1 cellular context compared by ENCODE assay signal in the genomic region with DNA sequence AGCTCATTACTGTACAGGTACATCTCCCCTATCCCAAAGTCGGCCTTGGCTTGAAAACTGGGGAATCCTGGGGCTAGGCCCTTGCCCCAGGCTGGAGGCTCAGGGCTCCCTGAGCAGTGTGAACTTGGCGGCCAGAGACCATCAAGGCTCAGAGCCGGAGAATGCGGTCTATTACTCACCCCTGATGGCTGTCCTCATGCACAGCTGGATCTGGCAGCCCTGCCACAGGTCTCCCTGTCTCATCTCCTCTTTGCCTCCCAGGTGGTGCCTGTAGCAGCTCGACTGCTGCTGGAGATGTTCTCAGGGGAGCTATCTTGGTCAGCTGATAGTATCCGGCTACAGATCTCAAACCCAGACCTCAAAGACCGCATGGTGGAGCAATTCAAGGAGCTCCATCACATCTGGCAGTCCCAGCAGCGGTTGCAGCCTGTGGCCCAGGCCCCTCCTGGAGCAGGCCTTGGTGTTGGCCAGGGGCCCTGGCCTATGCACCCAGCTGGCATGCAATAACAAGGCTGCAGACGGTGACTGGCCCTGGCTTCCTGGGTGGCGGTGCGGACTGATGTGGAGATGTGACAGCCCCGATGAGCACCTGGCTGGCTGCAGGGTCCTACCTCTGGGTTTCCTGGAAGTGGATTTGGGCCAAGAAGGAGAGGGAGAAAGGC.
TF ChIP-seq lines count a peak whose summit lies in the region.

No MANE protein-coding gene starts in this region.

TF ChIP-seq in HCT116, 20 proteins besides CTCF, POLR2A, EP300 and RAD21:
- TF ChIP-seq, protein P1, sequence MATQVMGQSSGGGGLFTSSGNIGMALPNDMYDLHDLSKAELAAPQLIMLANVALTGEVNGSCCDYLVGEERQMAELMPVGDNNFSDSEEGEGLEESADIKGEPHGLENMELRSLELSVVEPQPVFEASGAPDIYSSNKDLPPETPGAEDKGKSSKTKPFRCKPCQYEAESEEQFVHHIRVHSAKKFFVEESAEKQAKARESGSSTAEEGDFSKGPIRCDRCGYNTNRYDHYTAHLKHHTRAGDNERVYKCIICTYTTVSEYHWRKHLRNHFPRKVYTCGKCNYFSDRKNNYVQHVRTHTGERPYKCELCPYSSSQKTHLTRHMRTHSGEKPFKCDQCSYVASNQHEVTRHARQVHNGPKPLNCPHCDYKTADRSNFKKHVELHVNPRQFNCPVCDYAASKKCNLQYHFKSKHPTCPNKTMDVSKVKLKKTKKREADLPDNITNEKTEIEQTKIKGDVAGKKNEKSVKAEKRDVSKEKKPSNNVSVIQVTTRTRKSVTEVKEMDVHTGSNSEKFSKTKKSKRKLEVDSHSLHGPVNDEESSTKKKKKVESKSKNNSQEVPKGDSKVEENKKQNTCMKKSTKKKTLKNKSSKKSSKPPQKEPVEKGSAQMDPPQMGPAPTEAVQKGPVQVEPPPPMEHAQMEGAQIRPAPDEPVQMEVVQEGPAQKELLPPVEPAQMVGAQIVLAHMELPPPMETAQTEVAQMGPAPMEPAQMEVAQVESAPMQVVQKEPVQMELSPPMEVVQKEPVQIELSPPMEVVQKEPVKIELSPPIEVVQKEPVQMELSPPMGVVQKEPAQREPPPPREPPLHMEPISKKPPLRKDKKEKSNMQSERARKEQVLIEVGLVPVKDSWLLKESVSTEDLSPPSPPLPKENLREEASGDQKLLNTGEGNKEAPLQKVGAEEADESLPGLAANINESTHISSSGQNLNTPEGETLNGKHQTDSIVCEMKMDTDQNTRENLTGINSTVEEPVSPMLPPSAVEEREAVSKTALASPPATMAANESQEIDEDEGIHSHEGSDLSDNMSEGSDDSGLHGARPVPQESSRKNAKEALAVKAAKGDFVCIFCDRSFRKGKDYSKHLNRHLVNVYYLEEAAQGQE (IDR thresholded peaks at IDR 0.05; ENCODE audit: low read depth), result no peak
- TF ChIP-seq JUND (IDR thresholded peaks at IDR 0.05), result no peak
- no peak for TF ChIP-seq TCF7L2 (IDR thresholded peaks at IDR 0.05; ENCODE audit: borderline replicate concordance, extremely low read depth, insufficient read depth, insufficient read length)
- no peak for TF ChIP-seq SP1 (IDR thresholded peaks at IDR 0.05; ENCODE audit: low read depth)
- no peak for TF ChIP-seq CBX3 (IDR thresholded peaks at IDR 0.05; ENCODE audit: low read depth)
- no peak for TF ChIP-seq POLR2AphosphoS5 (IDR thresholded peaks at IDR 0.05; ENCODE audit: low read depth, low read length)
- TF ChIP-seq EGR1 (IDR thresholded peaks at IDR 0.05; ENCODE audit: low read depth), result no peak
- TF ChIP-seq, protein P2, sequence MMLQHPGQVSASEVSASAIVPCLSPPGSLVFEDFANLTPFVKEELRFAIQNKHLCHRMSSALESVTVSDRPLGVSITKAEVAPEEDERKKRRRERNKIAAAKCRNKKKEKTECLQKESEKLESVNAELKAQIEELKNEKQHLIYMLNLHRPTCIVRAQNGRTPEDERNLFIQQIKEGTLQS (IDR thresholded peaks at IDR 0.05), result no peak
- TF ChIP-seq, protein P3, sequence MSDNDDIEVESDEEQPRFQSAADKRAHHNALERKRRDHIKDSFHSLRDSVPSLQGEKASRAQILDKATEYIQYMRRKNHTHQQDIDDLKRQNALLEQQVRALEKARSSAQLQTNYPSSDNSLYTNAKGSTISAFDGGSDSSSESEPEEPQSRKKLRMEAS (IDR thresholded peaks at IDR 0.05), result no peak
- TF ChIP-seq, protein P4, sequence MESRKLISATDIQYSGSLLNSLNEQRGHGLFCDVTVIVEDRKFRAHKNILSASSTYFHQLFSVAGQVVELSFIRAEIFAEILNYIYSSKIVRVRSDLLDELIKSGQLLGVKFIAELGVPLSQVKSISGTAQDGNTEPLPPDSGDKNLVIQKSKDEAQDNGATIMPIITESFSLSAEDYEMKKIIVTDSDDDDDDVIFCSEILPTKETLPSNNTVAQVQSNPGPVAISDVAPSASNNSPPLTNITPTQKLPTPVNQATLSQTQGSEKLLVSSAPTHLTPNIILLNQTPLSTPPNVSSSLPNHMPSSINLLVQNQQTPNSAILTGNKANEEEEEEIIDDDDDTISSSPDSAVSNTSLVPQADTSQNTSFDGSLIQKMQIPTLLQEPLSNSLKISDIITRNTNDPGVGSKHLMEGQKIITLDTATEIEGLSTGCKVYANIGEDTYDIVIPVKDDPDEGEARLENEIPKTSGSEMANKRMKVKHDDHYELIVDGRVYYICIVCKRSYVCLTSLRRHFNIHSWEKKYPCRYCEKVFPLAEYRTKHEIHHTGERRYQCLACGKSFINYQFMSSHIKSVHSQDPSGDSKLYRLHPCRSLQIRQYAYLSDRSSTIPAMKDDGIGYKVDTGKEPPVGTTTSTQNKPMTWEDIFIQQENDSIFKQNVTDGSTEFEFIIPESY (IDR thresholded peaks at IDR 0.05; ENCODE audit: extremely low read depth, insufficient replicate concordance, low read length), result no peak
- no peak for TF ChIP-seq EZH2phosphoT487 (IDR thresholded peaks at IDR 0.05; ENCODE audit: borderline replicate concordance)
- no peak for TF ChIP-seq SIN3A (IDR thresholded peaks at IDR 0.05; ENCODE audit: low read depth)
- no peak for TF ChIP-seq EZH2 (IDR thresholded peaks at IDR 0.05)
- TF ChIP-seq ZNF274 (IDR thresholded peaks at IDR 0.05; ENCODE audit: low read depth, low read length), result no peak
